Comparison of ENCODE assay signal across 23 cellular contexts in the genomic region with DNA sequence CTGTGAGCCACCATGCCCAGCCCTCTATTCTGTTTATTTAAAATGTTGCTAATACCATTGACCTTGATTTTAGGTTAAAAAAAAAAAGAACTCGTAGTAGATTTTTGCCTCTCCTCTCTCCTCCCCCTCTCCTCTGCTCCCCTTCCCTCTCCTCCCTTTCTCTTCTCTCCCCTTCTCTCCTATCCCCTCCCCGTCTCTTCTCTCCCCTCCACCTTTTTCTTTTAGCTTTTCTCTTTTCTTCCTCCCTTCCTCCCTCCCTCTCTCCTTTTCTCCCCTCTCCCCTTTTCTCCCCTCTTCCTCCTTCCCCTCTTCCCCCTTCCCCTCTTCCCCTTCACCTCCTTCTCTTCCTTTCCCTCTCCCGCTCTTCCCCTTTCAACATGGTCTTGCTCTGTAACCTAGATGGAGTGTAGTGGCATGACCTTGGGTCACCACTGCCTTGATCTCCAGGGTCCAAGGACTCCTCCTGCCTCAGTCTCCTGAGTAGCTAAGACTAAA.
"Had no signal": no experiment of that assay in that cellular context is flagged by ENCODE, and none has a peak within 500 bp of the region (broad histone marks: within the 10 kb centered on the region; RNA-seq: fewer than 3 reads in every experiment).

No MANE protein-coding gene starts in this region.

- H3K27me3 Mint-ChIP-seq: naive B cell; progenitor cell of endocrine pancreas; stimulated activated naive B cell treated with anti-CD40 and anti-IgM and Interleukin-4, amounts not matched to agents 10 μg/mL and 1 μg/mL and 100 μg/mL, for 72 hours; stimulated activated naive CD8-positive, alpha-beta T cell treated with anti-CD3 and anti-CD28 coated beads, Interleukin-15, Interleukin-2, amounts not matched to agents 100 ng/mL and 50 ng/mL, for 24 hours; type B pancreatic cell had no signal

- ATAC-seq: natural killer cell; stimulated activated naive B cell treated with anti-CD40 and anti-IgM and Interleukin-4, amounts not matched to agents 10 μg/mL and 1 μg/mL and 100 μg/mL, for 72 hours had no signal

- DNase-seq: islet precursor cell; left ventricle myocardium inferior; mesendoderm; naive B cell; natural killer cell; nephron progenitor cell; occipital lobe; right lobe of liver; stimulated activated CD4-positive, alpha-beta T cell treated with anti-CD3 and anti-CD28 coated beads, Interleukin-1b, Interleukin-23, amount 100 ng/mL, for 48 hours; stimulated activated CD4-positive, alpha-beta T cell treated with anti-CD3 and anti-CD28 coated beads, Interleukin-2, amount 100 ng/mL, for 48 hours; stimulated activated CD4-positive, alpha-beta T cell treated with anti-CD3 and anti-CD28 coated beads, Interleukin-4, amount 100 ng/mL, for 4 hours; stimulated activated CD8-positive, alpha-beta memory T cell treated with anti-CD3 and anti-CD28 coated beads, Interleukin-4, amount 100 ng/mL, for 48 hours; stimulated activated naive B cell treated with anti-CD40 and anti-IgM and Interleukin-4, amounts not matched to agents 10 μg/mL and 1 μg/mL and 100 μg/mL, for 72 hours; substantia nigra; uterus had no signal

- H3K36me3 Mint-ChIP-seq: naive B cell, natural killer cell, type B pancreatic cell had no signal

- H3K4me1 Mint-ChIP-seq: mesothelial cell of epicardium, nephron progenitor cell had no signal

- H3K27ac Mint-ChIP-seq: mesothelial cell of epicardium; naive B cell; nephron progenitor cell; neural progenitor cell; progenitor cell of endocrine pancreas; stimulated activated naive B cell treated with anti-CD40 and anti-IgM and Interleukin-4, amounts not matched to agents 10 μg/mL and 1 μg/mL and 100 μg/mL, for 72 hours; stimulated activated naive CD8-positive, alpha-beta T cell treated with anti-CD3 and anti-CD28 coated beads, Interleukin-15, Interleukin-2, amounts not matched to agents 100 ng/mL and 50 ng/mL, for 24 hours; type B pancreatic cell had no signal

- H3K9me3 ChIP-seq: left ventricle myocardium inferior, neutrophil, right atrium auricular region, right lobe of liver, tibial nerve, uterus had no signal

- H3K9me3 Mint-ChIP-seq: mesothelial cell of epicardium; naive B cell; natural killer cell; nephron progenitor cell; neural progenitor cell; stimulated activated naive B cell treated with anti-CD40 and anti-IgM and Interleukin-4, amounts not matched to agents 10 μg/mL and 1 μg/mL and 100 μg/mL, for 72 hours; stimulated activated naive CD8-positive, alpha-beta T cell treated with anti-CD3 and anti-CD28 coated beads, Interleukin-15, Interleukin-2, amounts not matched to agents 100 ng/mL and 50 ng/mL, for 24 hours; type B pancreatic cell had no signal

- H3K4me3 Mint-ChIP-seq: mesothelial cell of epicardium; naive B cell; natural killer cell; nephron progenitor cell; neural progenitor cell; stimulated activated naive CD8-positive, alpha-beta T cell treated with anti-CD3 and anti-CD28 coated beads, Interleukin-15, Interleukin-2, amounts not matched to agents 100 ng/mL and 50 ng/mL, for 24 hours; type B pancreatic cell had no signal
